11 cellular contexts compared by ENCODE assay signal in genomic region chr22:46081831-46082210, GRCh38.
DNase-seq lines count a peak whose midpoint lies in the region; ATAC-seq and TF ChIP-seq lines count a peak whose summit lies in the region.
"Had no signal": no experiment of that assay in that cellular context is flagged by ENCODE, and none has a peak within 500 bp of the region (broad histone marks: within the 10 kb centered on the region; RNA-seq: fewer than 3 reads in every experiment).

No MANE protein-coding gene starts in this region.

- H3K27ac ChIP-seq in GM23248 (peak overlapping the region; percentile 99), right atrium auricular region (peak overlapping the region; percentile 97 to 99), skin epidermis (peak overlapping the region; percentile 61 to 100 (median 98))

- peak overlapping the region; percentile 96 for H3K4me2 ChIP-seq in GM23248 (ENCODE audit: unreplicated experiment)

- no peak for ATAC-seq in HG03571 (IDR thresholded peaks at IDR 0.05; ENCODE audit: unreplicated experiment)
- no peak for ATAC-seq in stimulated activated memory B cell treated with anti-CD40 and anti-IgM and Interleukin-4, amounts not matched to agents 10 μg/mL and 1 μg/mL and 100 μg/mL, for 72 hours
- ATAC-seq: activated CD8-positive, alpha-beta memory T cell treated with anti-CD3 and anti-CD28 coated beads, Interleukin-2, amount 10 ng/mL, durations not matched to agents 7 days and 5 days had no signal

- H3F3A ChIP-seq in GM23248 (ENCODE audit: insufficient read depth) = peaks cover 61% of the 10 kb centered on the region

- DNase-seq in GM23248 (peak; percentile 65), astrocyte of the cerebellum (ENCODE audit: low read depth) (no peak), right atrium auricular region (ENCODE audit: low spot score) (no peak), NCI-H146 treated with DMSO at 0.1 percent for 48 hours (lab: John Stamatoyannopoulos, UW; ENCODE audit: unreplicated experiment) (no peak), immature natural killer cell (no peak)
- DNase-seq: activated CD8-positive, alpha-beta memory T cell treated with anti-CD3 and anti-CD28 coated beads, Interleukin-2, amount 10 ng/mL, durations not matched to agents 7 days and 5 days; kidney glomerular epithelial cell; SHP77 had no signal

- H3K4me1 Mint-ChIP-seq in immature natural killer cell = peaks cover 6 to 22% of the 10 kb centered on the region in 2 donors
- H3K4me1 Mint-ChIP-seq in stimulated activated memory B cell treated with anti-CD40 and anti-IgM and Interleukin-4, amounts not matched to agents 10 μg/mL and 1 μg/mL and 100 μg/mL, for 72 hours = peaks cover 6% of the 10 kb centered on the region
- H3K4me1 Mint-ChIP-seq: activated CD8-positive, alpha-beta memory T cell treated with anti-CD3 and anti-CD28 coated beads, Interleukin-2, amount 10 ng/mL, durations not matched to agents 7 days and 5 days had no signal

- H3K36me3 ChIP-seq in GM23248 (ENCODE audit: low read depth) (peaks cover 40% of the 10 kb centered on the region), right atrium auricular region (peaks cover 15% of the 10 kb centered on the region)

- H2AFZ ChIP-seq in GM23248 = no peak overlapping the region

- TF ChIP-seq CTCF in astrocyte of the cerebellum (IDR thresholded peaks at IDR 0.05; ENCODE audit: low read depth, low read length, missing control alignments) (no peak), right atrium auricular region (IDR thresholded peaks at IDR 0.05) (no peak)

- H3K27ac Mint-ChIP-seq in immature natural killer cell = no peak overlapping the region
- H3K27ac Mint-ChIP-seq in stimulated activated memory B cell treated with anti-CD40 and anti-IgM and Interleukin-4, amounts not matched to agents 10 μg/mL and 1 μg/mL and 100 μg/mL, for 72 hours = no peak overlapping the region
- H3K27ac Mint-ChIP-seq: activated CD8-positive, alpha-beta memory T cell treated with anti-CD3 and anti-CD28 coated beads, Interleukin-2, amount 10 ng/mL, durations not matched to agents 7 days and 5 days had no signal

- H3K4me1 ChIP-seq in GM23248 (ENCODE audit: insufficient read depth) = peaks cover 26% of the 10 kb centered on the region
- H3K4me1 ChIP-seq in right atrium auricular region = peaks cover 0 to 98% of the 10 kb centered on the region in 2 donors

- peaks cover 0 to 2% (median 2%) of the 10 kb centered on the region in 3 donors for H3K27me3 Mint-ChIP-seq in immature natural killer cell (ENCODE audit: low read depth in 3 of 3)
- no peaks in the 10 kb centered on the region for H3K27me3 Mint-ChIP-seq in stimulated activated memory B cell treated with anti-CD40 and anti-IgM and Interleukin-4, amounts not matched to agents 10 μg/mL and 1 μg/mL and 100 μg/mL, for 72 hours
- H3K27me3 Mint-ChIP-seq: activated CD8-positive, alpha-beta memory T cell treated with anti-CD3 and anti-CD28 coated beads, Interleukin-2, amount 10 ng/mL, durations not matched to agents 7 days and 5 days had no signal

- WGBS in GM23248 (ENCODE audit: low coverage in 1 of 2, low lambda C conversion rate in 2 of 2, missing lambda C conversion rate in 2 of 2), 2 experiments = 0 to 2% methylated on average over 18 of the region's 18 CpGs

- H3K36me3 Mint-ChIP-seq in immature natural killer cell = peaks cover 0 to 3% (median 0%) of the 10 kb centered on the region in 3 donors
- no peaks in the 10 kb centered on the region for H3K36me3 Mint-ChIP-seq in stimulated activated memory B cell treated with anti-CD40 and anti-IgM and Interleukin-4, amounts not matched to agents 10 μg/mL and 1 μg/mL and 100 μg/mL, for 72 hours
- H3K36me3 Mint-ChIP-seq: activated CD8-positive, alpha-beta memory T cell treated with anti-CD3 and anti-CD28 coated beads, Interleukin-2, amount 10 ng/mL, durations not matched to agents 7 days and 5 days had no signal

- peaks cover 99% of the 10 kb centered on the region for H3K79me2 ChIP-seq in GM23248 (ENCODE audit: insufficient read depth)

- H3K4me3 ChIP-seq in GM23248 = peak overlapping the region; percentile 97
- H3K4me3 ChIP-seq in astrocyte of the cerebellum (ENCODE audit: low read depth, low read length) = peak overlapping the region; percentile 98
- H3K4me3 ChIP-seq in right atrium auricular region = peak overlapping the region; percentile 59 to 86
- H3K4me3 ChIP-seq in skin epidermis = peak overlapping the region; percentile 46 to 94 (median 70)

- in situ Hi-C loops in GM23248 (cut with MboI) = loop anchor here (10.0 kb wide), 1 partner anchor 77 kb away; no protein-coding TSS in a partner anchor
- in situ Hi-C loops in astrocyte of the cerebellum (cut with HindIII; ENCODE audit: low sequenced_read_pairs) = no loop called here

- H3K9ac ChIP-seq in GM23248 = peak overlapping the region; percentile 99

- no peaks in the 10 kb centered on the region for H3K9me2 ChIP-seq in GM23248 (ENCODE audit: insufficient read depth)

- H3K4me3 Mint-ChIP-seq in immature natural killer cell = no peak overlapping the region
- H3K4me3 Mint-ChIP-seq in stimulated activated memory B cell treated with anti-CD40 and anti-IgM and Interleukin-4, amounts not matched to agents 10 μg/mL and 1 μg/mL and 100 μg/mL, for 72 hours = no peak overlapping the region
- H3K4me3 Mint-ChIP-seq: activated CD8-positive, alpha-beta memory T cell treated with anti-CD3 and anti-CD28 coated beads, Interleukin-2, amount 10 ng/mL, durations not matched to agents 7 days and 5 days had no signal

- H3K27me3 ChIP-seq in GM23248 (replicated peaks; ENCODE audit: insufficient read depth) (no peaks in the 10 kb centered on the region), right atrium auricular region (no peaks in the 10 kb centered on the region)

- 0 out of 2 replicates have a peak, but pooled peaks cover 3% of the 10 kb centered on the region for H4K20me1 ChIP-seq in GM23248 (ENCODE audit: insufficient read depth)

- no peaks in the 10 kb centered on the region for H3K9me3 Mint-ChIP-seq in immature natural killer cell
- H3K9me3 Mint-ChIP-seq in stimulated activated memory B cell treated with anti-CD40 and anti-IgM and Interleukin-4, amounts not matched to agents 10 μg/mL and 1 μg/mL and 100 μg/mL, for 72 hours = no peaks in the 10 kb centered on the region

- no peaks in the 10 kb centered on the region for H3K9me3 ChIP-seq in GM23248 (ENCODE audit: low read depth)
- H3K9me3 ChIP-seq in right atrium auricular region = no peaks in the 10 kb centered on the region
